In genomic region chr4:6641164-6641970, GRCh38 we compare ENCODE assay signal across 8 cellular contexts. TPM values are rescaled to one million over a fixed set of nuclear protein-coding genes. Genes with fewer than 3 reads are reported as not detected.
A peak's percentile ranks its signal among the peaks of the same experiment; 100 is the strongest.
DNase-seq lines count a peak whose midpoint lies in the region; ATAC-seq, FAIRE-seq and TF ChIP-seq lines count a peak whose summit lies in the region.

No MANE protein-coding gene starts in this region.

- DNase-seq in NCI-H1417 (lab: John Stamatoyannopoulos, UW) (peak; percentile 47 to 71 (median 57)), NCI-H1417 treated with DMSO at 0.1 percent for 48 hours (lab: John Stamatoyannopoulos, UW) (no peak), SK-N-MC (ENCODE audit: low read depth, low spot score) (no peak), GM12878 (ENCODE audit: low read depth, low spot score) (no peak), small intestine (peak; percentile 60), NCI-H1436 (lab: John Stamatoyannopoulos, UW) (no peak)

- WGBS in GM12878 (ENCODE audit: insufficient coverage, insufficient replicate concordance, low lambda C conversion rate, missing lambda C conversion rate) = 1% methylated on average over 50 of the region's 50 CpGs
- 0 to 1% (median 1%) methylated on average over 50 of the region's 50 CpGs for WGBS in small intestine, 3 donors

- in situ Hi-C loops in GM12878 (cut with MboI) = no loop called here

- no peak for TF ChIP-seq RAD21 in GM12878 (IDR thresholded peaks at IDR 0.05; ENCODE audit: insufficient read depth, low read depth, low read length)

- POLR2A ChIA-PET in GM12878 (lab: Charles Lee) = interaction anchor here (0.5 to 1.6 kb wide), 7 partner anchors 31 to 215 kb away, joined by 3 to 4 read pairs (median 4); partner anchors contain the start of genes MAN2B2 and MRFAP1L1

- H3K4me1 ChIP-seq in GM12878 (ENCODE audit: control insufficient read depth, insufficient read depth, low read length) = peaks cover 7% of the 10 kb centered on the region
- H3K4me1 ChIP-seq in iPS-18a (ENCODE audit: control insufficient read depth, low read depth, low read length) = peaks cover 8% of the 10 kb centered on the region
- H3K4me1 ChIP-seq in small intestine (ENCODE audit: control insufficient read depth in 2 of 2, insufficient read depth in 1 of 2, low read depth in 1 of 2, low read length in 1 of 2) = peaks cover 5 to 10% of the 10 kb centered on the region in 2 donors

- TF ChIP-seq POLR2A in GM12878 (IDR thresholded peaks at IDR 0.05; ENCODE audit: low read depth, low read length) = peak; percentile 48

- peaks cover 29% of the 10 kb centered on the region for H3K79me2 ChIP-seq in GM12878 (ENCODE audit: control insufficient read depth, insufficient read depth, low read length)

- ATAC-seq in HG02973 (IDR thresholded peaks at IDR 0.05; ENCODE audit: unreplicated experiment) = peak; percentile 36
- peak; percentile 72 for ATAC-seq in GM12878

- CTCF ChIA-PET in GM12878 (lab: Yijun Ruan, JAX) = no interaction called here

- H3K4me3 ChIP-seq in SK-N-MC = peak overlapping the region; percentile 86
- H3K4me3 ChIP-seq in GM12878 = peak overlapping the region; percentile 80
- H3K4me3 ChIP-seq in iPS-18a (ENCODE audit: low read length) = peak overlapping the region; percentile 100
- H3K4me3 ChIP-seq in small intestine (ENCODE audit: low read depth in 1 of 2, low read length in 2 of 2) = peak overlapping the region; percentile 80 to 89

- RAD21 ChIA-PET in GM12878 (lab: Charles Lee; ENCODE audit: unreplicated experiment) = interaction anchor here (0.6 to 1.3 kb wide), 5 partner anchors 18 to 428 kb away, joined by 3 to 6 read pairs (median 3); partner anchors contain the start of gene MRFAP1L1

- intact Hi-C loops in GM12878 (cut with micrococcal nuclease; ENCODE audit: unreplicated experiment) = loop anchor here (2.0 kb wide), 1 partner anchor 33 kb away; a partner anchor contains a TSS

- no peaks in the 10 kb centered on the region; the same call in 1 of the 2 replicates for H4K20me1 ChIP-seq in GM12878 (ENCODE audit: control insufficient read depth, insufficient read depth)

- FAIRE-seq in GM12878 (lab: Jason Lieb, UNC) (peak; percentile 74), small intestine (lab: Jason Lieb, UNC) (no peak)

- TF ChIP-seq EP300 in GM12878 (IDR thresholded peaks at IDR 0.05; ENCODE audit: borderline replicate concordance in 1 of 2, control insufficient read depth in 1 of 2, low read depth in 2 of 2, low read length in 2 of 2) = 0 out of 4 replicates have a peak, but pooled peaks of 1 of the 2 experiments have one; percentile 8

- peak overlapping the region; percentile 94 for H2AFZ ChIP-seq in GM12878 (ENCODE audit: control insufficient read depth, low read depth, low read length)

- H3K9ac ChIP-seq in SK-N-MC (ENCODE audit: insufficient read length) (peak overlapping the region; percentile 87), GM12878 (ENCODE audit: control insufficient read depth, insufficient read depth, low read length) (peak overlapping the region; percentile 81), iPS-18a (ENCODE audit: low read length) (peak overlapping the region; percentile 97)

- TSS peak; percentile 75 for BruUV-seq in GM12878 (replicated peaks; lab: Mats Ljungman, UMichigan)

- H3K27me3 ChIP-seq in GM12878 (replicated peaks in 1 of 2; ENCODE audit: control insufficient read depth in 2 of 2, insufficient read depth in 2 of 2, low read length in 1 of 2) = no peaks in the 10 kb centered on the region
- H3K27me3 ChIP-seq in iPS-18a (ENCODE audit: control insufficient read depth, insufficient read depth, low read length) = no peaks in the 10 kb centered on the region
- H3K27me3 ChIP-seq in small intestine (ENCODE audit: control insufficient read depth in 2 of 2, insufficient read depth in 2 of 2, low read length in 2 of 2) = no peaks in the 10 kb centered on the region

- peak overlapping the region; percentile 78 for H3K4me2 ChIP-seq in GM12878 (ENCODE audit: control insufficient read depth, insufficient read depth)

- H3K9me3 ChIP-seq in SK-N-MC (ENCODE audit: low read depth, low read length) = no peaks in the 10 kb centered on the region
- no peaks in the 10 kb centered on the region; the same call in 2 of the 3 replicates for H3K9me3 ChIP-seq in GM12878 (replicated peaks; ENCODE audit: control insufficient read depth, insufficient read depth, low read length)
- H3K9me3 ChIP-seq in iPS-18a (ENCODE audit: control insufficient read depth, low read depth, low read length) = no peaks in the 10 kb centered on the region
- no peaks in the 10 kb centered on the region for H3K9me3 ChIP-seq in small intestine (ENCODE audit: control insufficient read depth, low read depth)

- no peak for TF ChIP-seq CTCF in GM12878 (IDR thresholded peaks at IDR 0.05 in 2 of 3, conservative IDR thresholded peaks at IDR 0.05 in 1 of 3; ENCODE audit: control insufficient read depth in 2 of 3, extremely low read depth in 1 of 3, insufficient read depth in 1 of 3, low read depth in 3 of 3, low read length in 3 of 3)

- H3K27ac ChIP-seq in SK-N-MC (no peak overlapping the region), GM12878 (ENCODE audit: control insufficient read depth, insufficient read depth) (peak overlapping the region; percentile 87), iPS-18a (ENCODE audit: low read length) (peak overlapping the region; percentile 96), small intestine (ENCODE audit: low read depth in 1 of 2, low read length in 1 of 2) (peak overlapping the region; percentile 89 to 97)

- SMC1A ChIA-PET in GM12878 (lab: Charles Lee; ENCODE audit: uncharacterized antibody, unreplicated experiment) = interaction anchor here (0.5 to 1.8 kb wide), 5 partner anchors 32 to 346 kb away, joined by 3 to 4 read pairs (median 3); no protein-coding TSS in a partner anchor

- H3K36me3 ChIP-seq in SK-N-MC (ENCODE audit: insufficient read depth, low read length) = peaks cover 15% of the 10 kb centered on the region
- peaks cover 0 to 9% of the 10 kb centered on the region in 2 experiments; a peak in 2 of 4 replicates for H3K36me3 ChIP-seq in GM12878 (ENCODE audit: control insufficient read depth in 2 of 2, insufficient read depth in 2 of 2, low read length in 1 of 2)
- H3K36me3 ChIP-seq in iPS-18a (ENCODE audit: control insufficient read depth, low read depth, low read length) = peaks cover 16% of the 10 kb centered on the region
- peaks cover 4 to 8% of the 10 kb centered on the region in 2 donors for H3K36me3 ChIP-seq in small intestine (ENCODE audit: control insufficient read depth in 2 of 2, insufficient read depth in 2 of 2, low read length in 2 of 2)

TF ChIP-seq in GM12878, 131 proteins besides CTCF, POLR2A, EP300 and RAD21 (continues in another document):
- TF ChIP-seq NFYA (IDR thresholded peaks at IDR 0.05; ENCODE audit: borderline replicate concordance, low read depth, low read length) (no peak), E2F4 (IDR thresholded peaks at IDR 0.05; ENCODE audit: low read depth, low read length) (no peak), FOS (IDR thresholded peaks at IDR 0.05; ENCODE audit: borderline replicate concordance, extremely low read depth, insufficient read length) (no peak), NR2C2 (IDR thresholded peaks at IDR 0.05; ENCODE audit: borderline replicate concordance, control insufficient read depth, insufficient read length, low read depth) (no peak)

RNA-seq across cellular contexts. Expression of gene MRFAP1, which starts 0.9 kb away (rescaled TPM):
- total RNA-seq in GM12878 (2013; cell fraction: nucleolus; rRNA removed) = 11.5 and 11.9 TPM in 2 replicates
- total RNA-seq in GM12878 (2014; rRNA removed) (48.5 and 50.6 TPM in 2 replicates), GM12878 (2014; rRNA removed; fragmentation: Illumina TruSeq; extraction: Trizol) (54.8 and 56.9 TPM in 2 replicates), GM12878 (2021) (105 TPM in 2 replicates)
- 76.4 TPM for polyA plus RNA-seq in GM12878 (2011; ENCODE audit: low read depth)
- polyA plus RNA-seq in GM12878 (2011; rRNA removed) (97.5 and 99.4 TPM in 2 replicates), GM12878 (2014; fragmentation: Illumina TruSeq; extraction: Trizol) (69.3 and 70.2 TPM in 2 replicates), GM12878 (2014; fragmentation: Nextera tagmentation; extraction: Ambion mirVana) (10 to 100 TPM; 18.7 to 38.0 TPM), GM12878 (2014; rRNA removed) (103 and 105 TPM in 2 replicates), GM12878 (2016; fragmentation: Nextera tagmentation; extraction: Ambion mirVana) (10 to 100 TPM; 92.3 to 92.8 TPM), small intestine (100 to 1,000 TPM; 250 to 324 (median 303) TPM)
- polyA plus RNA-seq in GM12878 (2011; cell fraction: cytosol; rRNA removed) = 61.4 and 95.3 TPM in 2 replicates
- polyA plus RNA-seq in GM12878 (2011; cell fraction: nucleus; rRNA removed) = 50.2 and 76.3 TPM in 2 replicates
- 107 and 111 TPM in 2 replicates for polyA plus RNA-seq in GM12878 (2012)
- 19.4 and 21.8 TPM in 2 replicates for polyA minus RNA-seq in GM12878 (2011; rRNA and poly(A)+ RNA removed)
- polyA minus RNA-seq in GM12878 (2011; cell fraction: cytosol; rRNA and poly(A)+ RNA removed) = 9.2 and 14.2 TPM in 2 replicates
- 12.5 and 17.5 TPM in 2 replicates for polyA minus RNA-seq in GM12878 (2011; cell fraction: nucleus; rRNA and poly(A)+ RNA removed)

RNA-seq across cellular contexts. Expression of gene S100P, which starts 52.3 kb away (rescaled TPM):
- total RNA-seq in GM12878 (2013; cell fraction: nucleolus; rRNA removed) = not detected in 2 replicates
- total RNA-seq in GM12878 (2014; rRNA removed) = not detected in 2 replicates
- total RNA-seq in GM12878 (2014; rRNA removed; fragmentation: Illumina TruSeq; extraction: Trizol) = not detected in 2 replicates
- total RNA-seq in GM12878 (2021) = 0.37 and 0.90 TPM in 2 replicates
- not detected for polyA plus RNA-seq in GM12878 (2011; ENCODE audit: low read depth)
- not detected in 2 replicates for polyA plus RNA-seq in GM12878 (2011; rRNA removed)
- not detected in 2 replicates for polyA plus RNA-seq in GM12878 (2011; cell fraction: cytosol; rRNA removed)
- polyA plus RNA-seq in GM12878 (2011; cell fraction: nucleus; rRNA removed) = not detected in 2 replicates
- polyA plus RNA-seq in GM12878 (2012) = not detected in 2 replicates
- not detected in 2 replicates for polyA plus RNA-seq in GM12878 (2014; fragmentation: Illumina TruSeq; extraction: Trizol)
- polyA plus RNA-seq in GM12878 (2014; fragmentation: Nextera tagmentation; extraction: Ambion mirVana) = not detected
- not detected in 2 replicates for polyA plus RNA-seq in GM12878 (2014; rRNA removed)
- polyA plus RNA-seq in GM12878 (2016; fragmentation: Nextera tagmentation; extraction: Ambion mirVana) = not detected
- polyA minus RNA-seq in GM12878 (2011; rRNA and poly(A)+ RNA removed) = not detected in 2 replicates
- polyA minus RNA-seq in GM12878 (2011; cell fraction: cytosol; rRNA and poly(A)+ RNA removed) = 14.4 and 27.8 TPM in 2 replicates
- polyA minus RNA-seq in GM12878 (2011; cell fraction: nucleus; rRNA and poly(A)+ RNA removed) = 3.7 and 12.0 TPM in 2 replicates
- polyA plus RNA-seq in small intestine = 10 to 100 TPM; 33.9 to 63.5 (median 48.1) TPM

Comparison
In these comparisons a context has a peak if more than half of its experiments do, and no peak if none do; other contexts are left out.
1. DNase-seq: peak in NCI-H1417 (3 of 3) and small intestine (single experiment); none in NCI-H1417 treated with DMSO at 0.1 percent for 48 hours (single experiment), SK-N-MC (single experiment), GM12878 (single experiment) and NCI-H1436 (single experiment).
2. RNA of gene S100P, which starts 52.3 kb away (polyA plus RNA-seq): 33.9 to 63.5 TPM in small intestine; not detected in GM12878; every median in the first group is over 10 times any median in the second.
3. Peak in every context shown above with its lines, with median percentiles within 50 percentile points of each other: H3K4me3 ChIP-seq and H3K9ac ChIP-seq.